22 cellular contexts compared by ENCODE assay signal in the genomic region with DNA sequence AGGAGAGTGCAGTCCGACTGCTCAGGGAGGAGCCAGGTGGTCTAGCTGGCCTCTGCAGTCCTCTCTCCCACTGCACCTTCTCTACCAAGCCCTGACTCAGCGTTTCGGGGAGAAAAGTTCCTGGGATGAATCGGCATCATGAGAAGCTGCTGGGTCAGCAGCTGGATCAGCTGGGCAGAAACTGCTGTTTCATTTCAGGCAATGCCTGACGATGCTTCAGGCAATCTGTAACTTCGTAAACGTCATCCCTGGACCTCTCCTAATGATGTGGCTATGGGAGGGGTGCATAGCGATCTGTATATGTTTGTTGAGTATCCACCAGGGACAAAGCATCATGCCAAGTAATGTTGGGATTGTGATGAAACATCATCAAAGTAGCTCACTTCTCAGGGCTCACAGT. TPM values are rescaled to one million over a fixed set of nuclear protein-coding genes. Genes with fewer than 3 reads are reported as not detected.
DNase-seq lines count a peak whose midpoint lies in the region; ATAC-seq, FAIRE-seq and TF ChIP-seq lines count a peak whose summit lies in the region.
"Had no signal": no experiment of that assay in that cellular context is flagged by ENCODE, and none has a peak within 500 bp of the region (broad histone marks: within the 10 kb centered on the region; RNA-seq: fewer than 3 reads in every experiment).

No MANE protein-coding gene starts in this region.

- H2BK120ac ChIP-seq in H9 (ENCODE audit: low read depth, low read length, poor library complexity, severe bottlenecking): no peak overlapping the region

- no TSS peak for BruUV-seq in K562 (replicated peaks; lab: Mats Ljungman, UMichigan)

- H3K23me2 ChIP-seq in H9 (ENCODE audit: insufficient read length, low read depth, low read length, poor library complexity, severe bottlenecking): no peaks in the 10 kb centered on the region

- no peak overlapping the region for H3K18ac ChIP-seq in H9 (ENCODE audit: insufficient read length, low read depth, low read length)

- no peak overlapping the region for H4K5ac ChIP-seq in H9 (ENCODE audit: insufficient read length, low read depth, low read length)

- no peak overlapping the region for H2BK12ac ChIP-seq in H9 (ENCODE audit: insufficient read length, low read depth, low read length)

- no peak overlapping the region for H3K4me3 Mint-ChIP-seq in H9
- H3K4me3 Mint-ChIP-seq: activated CD8-positive, alpha-beta memory T cell treated with anti-CD3 and anti-CD28 coated beads, Interleukin-2, amount 10 ng/mL, durations not matched to agents 7 days and 5 days; activated naive CD8-positive, alpha-beta T cell treated with anti-CD3 and anti-CD28 coated beads, Interleukin-2, amount 10 ng/mL, durations not matched to agents 7 days and 5 days; activated T-helper 17 cell treated with anti-CD3 and anti-CD28 coated beads, Interleukin-2, amount 50 U/mL, for 72 hours; CD8-positive, alpha-beta T cell had no signal

- WGBS in H9 (ENCODE audit: extremely low coverage, insufficient read length, low lambda C conversion rate): no CpG with 5 or more reads among the region's 8 CpGs
- WGBS in K562 (ENCODE audit: insufficient coverage, low coverage, missing lambda C conversion rate): 3% methylated on average over 8 of the region's 8 CpGs

- H3K9me3 ChIP-seq in H9 (ENCODE audit: control insufficient read depth, low read depth, low read length) (no peaks in the 10 kb centered on the region), K562 (replicated peaks; ENCODE audit: control insufficient read depth, insufficient read depth, low read depth, low read length) (no peaks in the 10 kb centered on the region)
- H3K9me3 ChIP-seq in effector memory CD4-positive, alpha-beta T cell (ENCODE audit: control insufficient read depth, low read length): no peaks in the 10 kb centered on the region

- TF ChIP-seq CTCF in H9 (conservative IDR thresholded peaks at IDR 0.05): no peak
- no peak for TF ChIP-seq CTCF in K562 (IDR thresholded peaks at IDR 0.05 in 2 of 3, conservative IDR thresholded peaks at IDR 0.05 in 1 of 3; ENCODE audit: insufficient read depth in 2 of 3, low read depth in 1 of 3, low read length in 3 of 3)
- no peak for TF ChIP-seq CTCF in fibroblast of villous mesenchyme (IDR thresholded peaks at IDR 0.05; ENCODE audit: insufficient read depth, low read depth, low read length)

- H3K27ac Mint-ChIP-seq in H9: peak overlapping the region; percentile 23 to 72 (median 25); a peak in 4 of 7 replicates
- H3K27ac Mint-ChIP-seq: activated CD8-positive, alpha-beta memory T cell treated with anti-CD3 and anti-CD28 coated beads, Interleukin-2, amount 10 ng/mL, durations not matched to agents 7 days and 5 days; activated naive CD8-positive, alpha-beta T cell treated with anti-CD3 and anti-CD28 coated beads, Interleukin-2, amount 10 ng/mL, durations not matched to agents 7 days and 5 days; activated T-helper 17 cell treated with anti-CD3 and anti-CD28 coated beads, Interleukin-2, amount 50 U/mL, for 72 hours; CD8-positive, alpha-beta T cell had no signal

- H3T11ph ChIP-seq in H9 (ENCODE audit: low read length): no peak overlapping the region

- H3K4ac ChIP-seq in H9 (ENCODE audit: low read depth, low read length): no peak overlapping the region

- in situ Hi-C loops in K562 (cut with MboI): no loop called here

- H3K79me1 ChIP-seq in H9 (ENCODE audit: insufficient read depth, low read depth, low read length, poor library complexity, severe bottlenecking): no peaks in the 10 kb centered on the region

- no peak overlapping the region for H2BK20ac ChIP-seq in H9 (ENCODE audit: low read depth, low read length, poor library complexity, severe bottlenecking)

- H3K4me2 ChIP-seq in H9 (ENCODE audit: insufficient read depth, insufficient read length, low read length) (no peak overlapping the region), K562 (ENCODE audit: insufficient read depth, low read length) (no peak overlapping the region)

- no peak for TF ChIP-seq POLR2A in K562 (conservative IDR thresholded peaks at IDR 0.05)

- peaks cover 7% of the 10 kb centered on the region for H3K4me1 ChIP-seq in H9 (ENCODE audit: insufficient read depth, low read length)
- H3K4me1 ChIP-seq in K562 (replicated peaks in 1 of 2; ENCODE audit: control insufficient read depth in 2 of 2, insufficient read depth in 2 of 2, low read length in 2 of 2): no peaks in the 10 kb centered on the region; a peak in 1 of 5 replicates
- no peaks in the 10 kb centered on the region for H3K4me1 ChIP-seq in effector memory CD4-positive, alpha-beta T cell (ENCODE audit: control insufficient read depth, insufficient read depth, low read length, poor library complexity, severe bottlenecking)

- no peaks in the 10 kb centered on the region for H3K79me2 ChIP-seq in H9 (ENCODE audit: insufficient read depth, low read length)
- no peaks in the 10 kb centered on the region for H3K79me2 ChIP-seq in K562 (ENCODE audit: control insufficient read depth, insufficient read depth, low read length)

- H3K27ac ChIP-seq in H9 (ENCODE audit: insufficient read length, low read depth, low read length) (no peak overlapping the region), K562 (ENCODE audit: extremely low read depth, low read depth, low read length) (no peak overlapping the region)
- no peak overlapping the region for H3K27ac ChIP-seq in effector memory CD4-positive, alpha-beta T cell (ENCODE audit: insufficient read depth, low read length, poor library complexity, severe bottlenecking)
- H3K27ac ChIP-seq: cardiac muscle cell had no signal

- H3K23ac ChIP-seq in H9 (ENCODE audit: insufficient read length, low read depth, low read length): no peak overlapping the region

- H4K8ac ChIP-seq in H9 (replicated peaks; ENCODE audit: insufficient read length, low read depth, low read length): no peak overlapping the region

- no peaks in the 10 kb centered on the region for H4K20me1 ChIP-seq in H9 (ENCODE audit: control insufficient read depth, insufficient read depth, insufficient read length)
- no peaks in the 10 kb centered on the region for H4K20me1 ChIP-seq in K562 (replicated peaks; ENCODE audit: control insufficient read depth, insufficient read depth, low read length)

- no peaks in the 10 kb centered on the region for H3K9me1 ChIP-seq in K562 (ENCODE audit: control insufficient read depth, insufficient read depth, low read length)

- H2AK5ac ChIP-seq in H9 (ENCODE audit: insufficient read length, low read length): no peak overlapping the region

- no peak overlapping the region for H2BK15ac ChIP-seq in H9 (ENCODE audit: low read depth, low read length)

- TF ChIP-seq RAD21 in K562 (CRISPR knock-in tag; conservative IDR thresholded peaks at IDR 0.05 in 1 of 2, IDR thresholded peaks at IDR 0.05 in 1 of 2): no peak

- peaks cover 8 to 10% of the 10 kb centered on the region in 2 experiments for H3K4me1 Mint-ChIP-seq in H9
- H3K4me1 Mint-ChIP-seq: activated CD8-positive, alpha-beta memory T cell treated with anti-CD3 and anti-CD28 coated beads, Interleukin-2, amount 10 ng/mL, durations not matched to agents 7 days and 5 days; activated naive CD8-positive, alpha-beta T cell treated with anti-CD3 and anti-CD28 coated beads, Interleukin-2, amount 10 ng/mL, durations not matched to agents 7 days and 5 days; activated T-helper 17 cell treated with anti-CD3 and anti-CD28 coated beads, Interleukin-2, amount 50 U/mL, for 72 hours had no signal

- H3K36me3 ChIP-seq in K562 (ENCODE audit: control insufficient read depth, insufficient read depth, low read length): no peaks in the 10 kb centered on the region
- H3K36me3 ChIP-seq in effector memory CD4-positive, alpha-beta T cell (ENCODE audit: control insufficient read depth, insufficient read depth, low read length): no peaks in the 10 kb centered on the region
- H3K36me3 ChIP-seq: cardiac muscle cell had no signal

- peaks cover 8 to 12% (median 10%) of the 10 kb centered on the region in 3 experiments; a peak in 6 of 7 replicates for H3K36me3 Mint-ChIP-seq in H9 (ENCODE audit: insufficient read depth in 1 of 3, low read depth in 3 of 3)
- H3K36me3 Mint-ChIP-seq: activated CD8-positive, alpha-beta memory T cell treated with anti-CD3 and anti-CD28 coated beads, Interleukin-2, amount 10 ng/mL, durations not matched to agents 7 days and 5 days; activated naive CD8-positive, alpha-beta T cell treated with anti-CD3 and anti-CD28 coated beads, Interleukin-2, amount 10 ng/mL, durations not matched to agents 7 days and 5 days; CD8-positive, alpha-beta T cell had no signal

- no peak overlapping the region for H3K56ac ChIP-seq in H9 (ENCODE audit: insufficient read length, low read depth, low read length)

- no peak for TF ChIP-seq EP300 in K562 (IDR thresholded peaks at IDR 0.05; ENCODE audit: low read length)

- no peak overlapping the region for H3K14ac ChIP-seq in H9 (ENCODE audit: insufficient read depth, low read length)

- H2BK5ac ChIP-seq in H9 (ENCODE audit: insufficient read length, low read length): no peak overlapping the region

- H3K9ac ChIP-seq in H9 (ENCODE audit: extremely low read depth, insufficient read length, low read length): no peak overlapping the region
- no peak overlapping the region for H3K9ac ChIP-seq in K562 (ENCODE audit: insufficient read depth in 1 of 2, low read depth in 2 of 2, low read length in 2 of 2)

- H3K9me3 Mint-ChIP-seq in H9: peaks cover 0 to 7% of the 10 kb centered on the region in 2 experiments; a peak in 2 of 5 replicates
- H3K9me3 Mint-ChIP-seq: activated naive CD8-positive, alpha-beta T cell treated with anti-CD3 and anti-CD28 coated beads, Interleukin-2, amount 10 ng/mL, durations not matched to agents 7 days and 5 days; activated T-helper 17 cell treated with anti-CD3 and anti-CD28 coated beads, Interleukin-2, amount 50 U/mL, for 72 hours; CD8-positive, alpha-beta T cell had no signal

- DNase-seq in H9: no peak
- peak in 1 of 4 experiments; percentile 6 for DNase-seq in K562 (ENCODE audit: extremely low read depth in 1 of 4, low spot score in 3 of 4)
- DNase-seq in fibroblast of villous mesenchyme (ENCODE audit: low read depth): peak; percentile 58
- peak; percentile 60 for DNase-seq in skeletal muscle cell (ENCODE audit: low read depth)
- no peak for DNase-seq in effector memory CD4-positive, alpha-beta T cell
- no peak for DNase-seq in NCI-H345 (lab: John Stamatoyannopoulos, UW)
- DNase-seq: activated CD4-positive, alpha-beta T cell treated with anti-CD3 and anti-CD28 coated beads for 48 hours; activated CD8-positive, alpha-beta memory T cell treated with anti-CD3 and anti-CD28 coated beads, Interleukin-2, amount 10 ng/mL, durations not matched to agents 7 days and 5 days; activated naive CD8-positive, alpha-beta T cell treated with anti-CD3 and anti-CD28 coated beads, Interleukin-2, amount 10 ng/mL, durations not matched to agents 7 days and 5 days; CD8-positive, alpha-beta T cell; HCEC 1CT; NCI-H1417; NCI-H69; retina; SHP77; stimulated activated CD4-positive, alpha-beta T cell treated with anti-CD3 and anti-CD28 coated beads, Interleukin-12 subunit alpha, Interleukin-12 subunit beta, amount 100 ng/mL, for 4 hours had no signal

- ATAC-seq in K562 (no peak), GM21423 (IDR thresholded peaks at IDR 0.05; ENCODE audit: unreplicated experiment) (no peak), GM18519 (IDR thresholded peaks at IDR 0.05; ENCODE audit: low FRiP score, unreplicated experiment) (no peak)
- ATAC-seq: activated CD8-positive, alpha-beta memory T cell treated with anti-CD3 and anti-CD28 coated beads, Interleukin-2, amount 10 ng/mL, durations not matched to agents 7 days and 5 days; activated T-helper 17 cell treated with anti-CD3 and anti-CD28 coated beads, Interleukin-2, amount 50 U/mL, for 72 hours; CD8-positive, alpha-beta T cell had no signal

- no peak for FAIRE-seq in K562 (lab: Jason Lieb, UNC)
- FAIRE-seq: GM12892, GM19239 had no signal

- H3K27me3 ChIP-seq in H9 (ENCODE audit: insufficient read depth, low read length): no peaks in the 10 kb centered on the region
- H3K27me3 ChIP-seq in K562 (ENCODE audit: control insufficient read depth in 2 of 2, insufficient read depth in 2 of 2, low read length in 2 of 2): peaks cover 0 to 35% of the 10 kb centered on the region in 2 experiments; a peak in 3 of 5 replicates
- no peaks in the 10 kb centered on the region for H3K27me3 ChIP-seq in effector memory CD4-positive, alpha-beta T cell (replicated peaks; ENCODE audit: control insufficient read depth, insufficient read depth, low read length, poor library complexity, severe bottlenecking)
- H3K27me3 ChIP-seq: cardiac muscle cell had no signal

- CTCF ChIA-PET in K562 (lab: Yijun Ruan, JAX; ENCODE audit: low intra/inter-chr PET ratio): no interaction called here

- no peak overlapping the region for H4K91ac ChIP-seq in H9 (ENCODE audit: insufficient read length, low read depth, low read length)

- no peaks in the 10 kb centered on the region for H3K27me3 Mint-ChIP-seq in H9 (ENCODE audit: low read depth)

- H3K4me3 ChIP-seq in K562: no peak overlapping the region
- H3K4me3 ChIP-seq in fibroblast of villous mesenchyme (ENCODE audit: low read depth, low read length): no peak overlapping the region
- no peak overlapping the region for H3K4me3 ChIP-seq in skeletal muscle cell (ENCODE audit: low read depth, low read length)
- no peak overlapping the region for H3K4me3 ChIP-seq in effector memory CD4-positive, alpha-beta T cell (ENCODE audit: insufficient read depth, low read depth, low read length, poor library complexity, severe bottlenecking)
- H3K4me3 ChIP-seq: cardiac muscle cell had no signal

- POLR2A ChIA-PET in K562 (lab: Yijun Ruan, JAX): no interaction called here

- intact Hi-C loops in K562 (cut with micrococcal nuclease): no loop called here

- H2AFZ ChIP-seq in H9 (ENCODE audit: low read length): no peak overlapping the region
- H2AFZ ChIP-seq in K562 (ENCODE audit: low read depth, low read length): no peak overlapping the region

RNA-seq across cellular contexts. Expression of a gene that starts 20.7 kb away (rescaled TPM):
- total RNA-seq in H9 (2021): 4.4 and 6.1 TPM in 2 replicates
- 3.2 and 9.7 TPM in 2 replicates for total RNA-seq in K562 (2011; cell fraction: chromatin; rRNA removed; ENCODE audit: low replicate concordance)
- total RNA-seq in K562 (2011; cell fraction: nucleolus; rRNA removed): 5.0 and 5.2 TPM in 2 replicates
- total RNA-seq in K562 (2011; cell fraction: nucleoplasm; rRNA removed): 5.9 and 6.3 TPM in 2 replicates
- total RNA-seq in K562 (2014; rRNA removed): 0.78 and 1.00 TPM in 2 replicates
- total RNA-seq in K562 (2014; rRNA removed; fragmentation: Illumina TruSeq; extraction: Trizol): 1.3 and 1.4 TPM in 2 replicates
- total RNA-seq in K562 (2015; rRNA removed; fragmentation: Illumina TruSeq; extraction: Trizol): 1.4 and 1.7 TPM in 2 replicates
- 1.8 and 2.3 TPM in 2 replicates for total RNA-seq in K562 (2021)
- polyA plus RNA-seq in K562 (2011; rRNA removed): 0.96 and 1.2 TPM in 2 replicates
- 1.2 and 1.3 TPM in 2 replicates for polyA plus RNA-seq in K562 (2011; cell fraction: cytosol; rRNA removed)
- 2.1 and 2.9 TPM in 2 replicates for polyA plus RNA-seq in K562 (2011; cell fraction: nucleus; rRNA removed)
- 2.8 and 8.5 TPM in 2 replicates for polyA plus RNA-seq in K562 (2012)
- 1.4 and 1.6 TPM in 2 replicates for polyA plus RNA-seq in K562 (2014; fragmentation: Illumina TruSeq; extraction: Trizol)
- polyA plus RNA-seq in K562 (2014; fragmentation: Nextera tagmentation; extraction: Ambion mirVana): 1 to 10 TPM in 1 of 2 experiments, under 1 TPM in 1; 0.76 to 1.6 TPM
- 1.3 and 1.9 TPM in 2 replicates for polyA plus RNA-seq in K562 (2014; rRNA removed)
- polyA minus RNA-seq in K562 (2011; rRNA and poly(A)+ RNA removed): 1.6 and 2.9 TPM in 2 replicates
- 0.48 and 2.1 TPM in 2 replicates for polyA minus RNA-seq in K562 (2011; cell fraction: cytosol; rRNA and poly(A)+ RNA removed)
- 1.2 and 1.3 TPM in 2 replicates for polyA minus RNA-seq in K562 (2011; cell fraction: nucleus; rRNA and poly(A)+ RNA removed)
- 0.86 and 1.3 TPM in 2 replicates for total RNA-seq in fibroblast of villous mesenchyme
- total RNA-seq: activated T-helper 17 cell treated with anti-CD3 and anti-CD28 coated beads, Interleukin-2, amount 50 U/mL, for 72 hours; CD8-positive, alpha-beta T cell had no signal

Comparison
In these comparisons a context has a peak if more than half of its experiments do, and no peak if none do; other contexts are left out.
1. DNase-seq: peak in fibroblast of villous mesenchyme (single experiment) and skeletal muscle cell (single experiment); none in H9 (single experiment), effector memory CD4-positive, alpha-beta T cell (0 of 3) and NCI-H345 (single experiment).